Comparison of ENCODE assay signal across 22 cellular contexts in the genomic region with DNA sequence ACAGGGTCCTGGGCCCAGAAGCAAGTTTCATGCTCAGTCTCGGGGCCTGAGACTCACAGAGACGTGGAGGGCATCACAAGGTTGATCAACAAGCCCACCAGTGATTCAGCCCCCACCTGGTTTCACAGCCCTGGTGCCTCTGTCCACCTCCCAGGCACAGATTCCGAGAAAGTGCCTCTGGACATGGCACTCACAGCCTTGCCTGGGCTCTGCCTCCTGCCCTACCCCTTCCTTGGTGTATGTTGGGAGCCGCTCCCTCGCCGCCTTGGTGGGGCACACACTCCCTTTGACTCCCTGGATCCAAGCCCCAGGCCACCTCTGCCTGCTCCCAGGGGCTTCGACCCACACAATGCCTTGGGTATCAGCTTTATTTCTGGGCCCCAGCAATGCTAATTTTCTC.
"Had no signal": no experiment of that assay in that cellular context is flagged by ENCODE, and none has a peak within 500 bp of the region (broad histone marks: within the 10 kb centered on the region; RNA-seq: fewer than 3 reads in every experiment).

No MANE protein-coding gene starts in this region.

- H3K36me3 Mint-ChIP-seq: activated naive CD4-positive, alpha-beta T cell treated with anti-CD3 and anti-CD28 coated beads, Interleukin-2, amount 50 U/mL, for 24 hours; brain; stimulated activated effector memory CD8-positive, alpha-beta T cell treated with anti-CD3 and anti-CD28 coated beads, Interleukin-12 subunit alpha, Interleukin-12 subunit beta, amount 100 ng/mL, for 72 hours had no signal

- H3K27me3 ChIP-seq: gastrocnemius medialis, ovary had no signal

- DNase-seq: activated B cell treated with CpG ODN at 0.5 μM for 24 hours; activated CD4-positive, alpha-beta T cell treated with anti-CD3 and anti-CD28 coated beads for 36 hours; activated CD4-positive, alpha-beta T cell treated with anti-CD3 and anti-CD28 coated beads, Interleukin-2, amount 50 U/mL, for 4 hours; activated gamma-delta T cell treated with Interleukin-2 at 50 U/mL for 16 hours; activated T-cell treated with anti-CD3 and anti-CD28 coated beads, Interleukin-2, amount 50 U/mL, for 1 hour; caudate nucleus; effector memory CD8-positive, alpha-beta T cell; esophagus squamous epithelium; gastrocnemius medialis; hippocampal formation; mesenchymal stem cell; mucosa of descending colon; ovary; right cardiac atrium; stimulated activated CD4-positive, alpha-beta T cell treated with anti-CD3 and anti-CD28 coated beads, Interleukin-1b, Interleukin-23, amount 100 ng/mL, for 48 hours; stimulated activated naive CD8-positive, alpha-beta T cell treated with anti-CD3 and anti-CD28 coated beads, Interleukin-15, amount 100 ng/mL, for 72 hours; T-helper 17 cell; tibial artery had no signal

- H3K4me1 ChIP-seq: esophagus squamous epithelium, gastrocnemius medialis, tibial artery had no signal

- H3K27me3 Mint-ChIP-seq: brain had no signal

- H3K4me3 ChIP-seq: esophagus squamous epithelium, gastrocnemius medialis, mucosa of descending colon, ovary, tibial artery had no signal

- H3K36me3 ChIP-seq: esophagus squamous epithelium, gastrocnemius medialis, ovary, tibial artery had no signal

- H3K27ac ChIP-seq: esophagus squamous epithelium, gastrocnemius medialis, ovary, tibial artery had no signal

- H3K27ac Mint-ChIP-seq: activated B cell treated with CpG ODN at 0.5 μM for 24 hours; activated CD4-positive, alpha-beta T cell treated with anti-CD3 and anti-CD28 coated beads for 36 hours; activated naive CD4-positive, alpha-beta T cell treated with anti-CD3 and anti-CD28 coated beads, Interleukin-2, amount 50 U/mL, for 24 hours; brain; effector memory CD8-positive, alpha-beta T cell; stimulated activated effector memory CD8-positive, alpha-beta T cell treated with anti-CD3 and anti-CD28 coated beads, Interleukin-12 subunit alpha, Interleukin-12 subunit beta, amount 100 ng/mL, for 72 hours; stimulated activated naive CD8-positive, alpha-beta T cell treated with anti-CD3 and anti-CD28 coated beads, Interleukin-15, amount 100 ng/mL, for 72 hours; T-helper 17 cell had no signal

- H3K9me3 Mint-ChIP-seq: activated B cell treated with CpG ODN at 0.5 μM for 24 hours; activated naive CD4-positive, alpha-beta T cell treated with anti-CD3 and anti-CD28 coated beads, Interleukin-2, amount 50 U/mL, for 24 hours had no signal

- ATAC-seq: activated CD4-positive, alpha-beta T cell treated with anti-CD3 and anti-CD28 coated beads for 36 hours; effector memory CD8-positive, alpha-beta T cell; gastrocnemius medialis; mucosa of descending colon; right cardiac atrium; stimulated activated effector memory CD8-positive, alpha-beta T cell treated with anti-CD3 and anti-CD28 coated beads, Interleukin-12 subunit alpha, Interleukin-12 subunit beta, amount 100 ng/mL, for 72 hours; stimulated activated naive CD8-positive, alpha-beta T cell treated with anti-CD3 and anti-CD28 coated beads, Interleukin-15, amount 100 ng/mL, for 72 hours; T-helper 17 cell had no signal

- H3K4me3 Mint-ChIP-seq: activated B cell treated with CpG ODN at 0.5 μM for 24 hours; activated CD4-positive, alpha-beta T cell treated with anti-CD3 and anti-CD28 coated beads for 36 hours; activated naive CD4-positive, alpha-beta T cell treated with anti-CD3 and anti-CD28 coated beads, Interleukin-2, amount 50 U/mL, for 24 hours; brain; effector memory CD8-positive, alpha-beta T cell; neural crest cell; stimulated activated effector memory CD8-positive, alpha-beta T cell treated with anti-CD3 and anti-CD28 coated beads, Interleukin-12 subunit alpha, Interleukin-12 subunit beta, amount 100 ng/mL, for 72 hours; stimulated activated naive CD8-positive, alpha-beta T cell treated with anti-CD3 and anti-CD28 coated beads, Interleukin-15, amount 100 ng/mL, for 72 hours; T-helper 17 cell had no signal

- H3K9me3 ChIP-seq: esophagus squamous epithelium, gastrocnemius medialis, mucosa of descending colon, ovary, tibial artery had no signal

- H3K4me1 Mint-ChIP-seq: activated B cell treated with CpG ODN at 0.5 μM for 24 hours; activated CD4-positive, alpha-beta T cell treated with anti-CD3 and anti-CD28 coated beads for 36 hours; activated naive CD4-positive, alpha-beta T cell treated with anti-CD3 and anti-CD28 coated beads, Interleukin-2, amount 50 U/mL, for 24 hours; brain; stimulated activated effector memory CD8-positive, alpha-beta T cell treated with anti-CD3 and anti-CD28 coated beads, Interleukin-12 subunit alpha, Interleukin-12 subunit beta, amount 100 ng/mL, for 72 hours; stimulated activated naive CD8-positive, alpha-beta T cell treated with anti-CD3 and anti-CD28 coated beads, Interleukin-15, amount 100 ng/mL, for 72 hours; T-helper 17 cell had no signal
